In genomic region chr7:139043823-139044812, GRCh38 we compare ENCODE assay signal across 1 cellular context.
TF ChIP-seq lines count a peak whose summit lies in the region.

No MANE protein-coding gene starts in this region.

TF ChIP-seq in K562, 482 proteins besides CTCF, POLR2A, EP300 and RAD21 (continued from another document and continues in another):
- TF ChIP-seq ZBTB11 (CRISPR knock-in tag; IDR thresholded peaks at IDR 0.05) (peak in 1 of 3 experiments; percentile 73; a peak in 2 of 6 replicates), MYNN (IDR thresholded peaks at IDR 0.05) (peak; percentile 79), MYNN (CRISPR knock-in tag; IDR thresholded peaks at IDR 0.05) (no peak), GATA2 (CRISPR knock-in tag; IDR thresholded peaks at IDR 0.05) (peak; percentile 41; the same call in 1 of the 2 replicates), ZNF589 (CRISPR knock-in tag; IDR thresholded peaks at IDR 0.05; ENCODE audit: low read depth) (peak; percentile 71; the same call in 1 of the 2 replicates), ZNF431 (CRISPR knock-in tag; IDR thresholded peaks at IDR 0.05) (no peak), KLF16 (IDR thresholded peaks at IDR 0.05) (peak; percentile 84), CC2D1A (IDR thresholded peaks at IDR 0.05) (peak; percentile 49; the same call in 1 of the 2 replicates), L3MBTL2 (IDR thresholded peaks at IDR 0.05) (peak; percentile 46; the same call in 1 of the 2 replicates), ZNF395 (CRISPR knock-in tag; IDR thresholded peaks at IDR 0.05) (peak; percentile 59; the same call in 1 of the 2 replicates), HLTF (IDR thresholded peaks at IDR 0.05) (no peak), HDAC8 (tag; IDR thresholded peaks at IDR 0.05) (0 out of 2 replicates have a peak, but pooled peaks have one; percentile 36), NFE2 (IDR thresholded peaks at IDR 0.05; ENCODE audit: low read depth) (peak; percentile 99), TEAD2 (tag; IDR thresholded peaks at IDR 0.05) (peak; percentile 65), ZBTB12 (CRISPR knock-in tag; IDR thresholded peaks at IDR 0.05) (0 out of 2 replicates have a peak, but pooled peaks have one; percentile 9), GATAD2B (IDR thresholded peaks at IDR 0.05; ENCODE audit: borderline replicate concordance) (peak; percentile 96), STAT5A (IDR thresholded peaks at IDR 0.05; ENCODE audit: borderline replicate concordance, low read length) (peak; percentile 88), EP400 (IDR thresholded peaks at IDR 0.05) (peak; percentile 81), ASH1L (IDR thresholded peaks at IDR 0.05; ENCODE audit: borderline replicate concordance, low read depth, partially characterized antibody) (peak; percentile 55), BACH1 (tag; IDR thresholded peaks at IDR 0.05) (peak; percentile 73), SMARCA4 (IDR thresholded peaks at IDR 0.05) (peak; percentile 100), ATF6 (CRISPR knock-in tag; IDR thresholded peaks at IDR 0.05) (peak; percentile 63; the same call in 1 of the 2 replicates), VEZF1 (CRISPR knock-in tag; IDR thresholded peaks at IDR 0.05) (peak; percentile 88), SNRNP70 (optimal IDR thresholded peaks at IDR 0.05; ENCODE audit: low read depth, low read length) (no peak), SMAD3 (CRISPR knock-in tag; conservative IDR thresholded peaks at IDR 0.05) (peak; percentile 66; the same call in 1 of the 2 replicates), DIDO1 (tag; IDR thresholded peaks at IDR 0.05; ENCODE audit: low read depth) (no peak), E2F1 (CRISPR knock-in tag; IDR thresholded peaks at IDR 0.05) (no peak), TAF7 (tag; IDR thresholded peaks at IDR 0.05) (no peak), ARHGAP35 (IDR thresholded peaks at IDR 0.05; ENCODE audit: partially characterized antibody) (no peak), NFIX (CRISPR knock-in tag; IDR thresholded peaks at IDR 0.05; ENCODE audit: low read depth) (no peak), PHB (CRISPR knock-in tag; IDR thresholded peaks at IDR 0.05) (0 out of 2 replicates have a peak, but pooled peaks have one; percentile 42), TEAD1 (CRISPR knock-in tag; IDR thresholded peaks at IDR 0.05) (peak in 1 of 2 experiments; percentile 72; a peak in 2 of 4 replicates), CXXC5 (CRISPR knock-in tag; IDR thresholded peaks at IDR 0.05) (peak; percentile 75), BHLHE40 (IDR thresholded peaks at IDR 0.05; ENCODE audit: low read length) (peak; percentile 49; the same call in 1 of the 2 replicates), TOE1 (IDR thresholded peaks at IDR 0.05; ENCODE audit: borderline replicate concordance) (peak; percentile 80; the same call in 1 of the 2 replicates), TOE1 (CRISPR knock-in tag; IDR thresholded peaks at IDR 0.05; ENCODE audit: borderline replicate concordance, low read depth) (no peak), HSF4 (CRISPR knock-in tag; IDR thresholded peaks at IDR 0.05; ENCODE audit: borderline replicate concordance) (no peak), MAFK (IDR thresholded peaks at IDR 0.05; ENCODE audit: low read length) (peak; percentile 92), COPS2 (conservative IDR thresholded peaks at IDR 0.05) (no peak), NCOA1 (IDR thresholded peaks at IDR 0.05; ENCODE audit: low read depth) (peak; percentile 94), CEBPB (tag; IDR thresholded peaks at IDR 0.05) (peak; percentile 98), NFRKB (IDR thresholded peaks at IDR 0.05; ENCODE audit: low read depth) (0 out of 2 replicates have a peak, but pooled peaks have one; percentile 49), RBM34 (IDR thresholded peaks at IDR 0.05; ENCODE audit: borderline replicate concordance, insufficient read depth, low read length) (no peak), SAP30 (IDR thresholded peaks at IDR 0.05; ENCODE audit: borderline replicate concordance, insufficient read depth, low read depth, low read length, poor library complexity, severe bottlenecking) (no peak), CUX1 (CRISPR knock-in tag; IDR thresholded peaks at IDR 0.05) (peak; percentile 76), ADNP (tag; IDR thresholded peaks at IDR 0.05) (peak; percentile 68; the same call in 1 of the 2 replicates), ZNF282 (CRISPR knock-in tag; IDR thresholded peaks at IDR 0.05) (0 out of 2 replicates have a peak, but pooled peaks have one; percentile 29), PTRF (tag; IDR thresholded peaks at IDR 0.05) (0 out of 2 replicates have a peak, but pooled peaks have one; percentile 8), ARNT (IDR thresholded peaks at IDR 0.05) (peak; percentile 81 to 97), ATF7 (IDR thresholded peaks at IDR 0.05) (peak; percentile 89)
- TF ChIP-seq, protein P1, sequence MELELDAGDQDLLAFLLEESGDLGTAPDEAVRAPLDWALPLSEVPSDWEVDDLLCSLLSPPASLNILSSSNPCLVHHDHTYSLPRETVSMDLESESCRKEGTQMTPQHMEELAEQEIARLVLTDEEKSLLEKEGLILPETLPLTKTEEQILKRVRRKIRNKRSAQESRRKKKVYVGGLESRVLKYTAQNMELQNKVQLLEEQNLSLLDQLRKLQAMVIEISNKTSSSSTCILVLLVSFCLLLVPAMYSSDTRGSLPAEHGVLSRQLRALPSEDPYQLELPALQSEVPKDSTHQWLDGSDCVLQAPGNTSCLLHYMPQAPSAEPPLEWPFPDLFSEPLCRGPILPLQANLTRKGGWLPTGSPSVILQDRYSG (tag; conservative IDR thresholded peaks at IDR 0.05; ENCODE audit: low read depth) = peak; percentile 88
- TF ChIP-seq, protein P2, sequence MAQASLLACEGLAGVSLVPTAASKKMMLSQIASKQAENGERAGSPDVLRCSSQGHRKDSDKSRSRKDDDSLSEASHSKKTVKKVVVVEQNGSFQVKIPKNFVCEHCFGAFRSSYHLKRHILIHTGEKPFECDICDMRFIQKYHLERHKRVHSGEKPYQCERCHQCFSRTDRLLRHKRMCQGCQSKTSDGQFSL (CRISPR knock-in tag; IDR thresholded peaks at IDR 0.05) = peak; percentile 64
- TF ChIP-seq, protein P2 (tag; IDR thresholded peaks at IDR 0.05) = peak in 1 of 2 experiments; percentile 73; a peak in 1 of 4 replicates
